ENCODE assay signal across 7 cellular contexts in genomic region chr1:31703431-31704260, GRCh38. TPM values are rescaled to one million over a fixed set of nuclear protein-coding genes. Genes with fewer than 3 reads are reported as not detected.
A peak's percentile ranks its signal among the peaks of the same experiment; 100 is the strongest.
DNase-seq lines count a peak whose midpoint lies in the region; ATAC-seq and TF ChIP-seq lines count a peak whose summit lies in the region.

TSS of gene COL16A1 (minus strand) at chr1:31704017. CDS start at chr1:31702193, 1,824 bp downstream.

- peak; percentile 78 for ATAC-seq in left ventricle myocardium superior
- no peak for ATAC-seq in HG02759 (IDR thresholded peaks at IDR 0.05; ENCODE audit: unreplicated experiment)
- no peak for ATAC-seq in GM21619 (IDR thresholded peaks at IDR 0.05; ENCODE audit: unreplicated experiment)
- ATAC-seq in GM18502 (IDR thresholded peaks at IDR 0.05; ENCODE audit: poor library complexity, unreplicated experiment): no peak

- DNase-seq in HFF-Myc (ENCODE audit: extremely low read depth, low read depth) (no peak), adipocyte (ENCODE audit: low read depth) (peak; percentile 94), left ventricle myocardium superior (peak; percentile 89), posterior vena cava (ENCODE audit: low spot score) (peak; percentile 95)

- no peaks in the 10 kb centered on the region for H3K27me3 ChIP-seq in adipocyte (replicated peaks; ENCODE audit: control insufficient read depth, insufficient read depth, low read length)

- peak within 1 kb of the TSS; percentile 86 for H3K4me3 ChIP-seq in HFF-Myc (replicated peaks; ENCODE audit: low read depth, low read length)
- H3K4me3 ChIP-seq in adipocyte (ENCODE audit: low read length): peak within 1 kb of the TSS; percentile 92

- H3K36me3 ChIP-seq in adipocyte (ENCODE audit: control insufficient read depth, insufficient read depth, low read length, severe bottlenecking): peaks cover 21% of the 10 kb centered on the region

- intact Hi-C loops in left ventricle myocardium superior (cut with micrococcal nuclease) (no loop called here), posterior vena cava (cut with DNase I) (loop anchor here in 1 of 2 donors (5.0 kb wide), 1 partner anchor 36 kb away; no protein-coding TSS in a partner anchor)

- H3K4me1 ChIP-seq in adipocyte (ENCODE audit: control insufficient read depth, insufficient read depth, low read length): peaks cover 74% of the 10 kb centered on the region

- peak within 1 kb of the TSS; percentile 96 for H3K9ac ChIP-seq in adipocyte (ENCODE audit: low read length)

- H3K9me3 ChIP-seq in adipocyte (ENCODE audit: control insufficient read depth, low read length): no peaks in the 10 kb centered on the region

- TF ChIP-seq CTCF in HFF-Myc (IDR thresholded peaks at IDR 0.05; ENCODE audit: low read depth, low read length, missing control alignments): no peak

RNA-seq across cellular contexts. Expression of gene COL16A1, which starts in this region (rescaled TPM):
- total RNA-seq in left ventricle myocardium superior (16.1 TPM), posterior vena cava (100 to 1,000 TPM in 1 of 2 donors, 10 to 100 TPM in 1; 93.3 to 179 TPM)
